ENCODE assay signal across 9 cellular contexts in the genomic region with DNA sequence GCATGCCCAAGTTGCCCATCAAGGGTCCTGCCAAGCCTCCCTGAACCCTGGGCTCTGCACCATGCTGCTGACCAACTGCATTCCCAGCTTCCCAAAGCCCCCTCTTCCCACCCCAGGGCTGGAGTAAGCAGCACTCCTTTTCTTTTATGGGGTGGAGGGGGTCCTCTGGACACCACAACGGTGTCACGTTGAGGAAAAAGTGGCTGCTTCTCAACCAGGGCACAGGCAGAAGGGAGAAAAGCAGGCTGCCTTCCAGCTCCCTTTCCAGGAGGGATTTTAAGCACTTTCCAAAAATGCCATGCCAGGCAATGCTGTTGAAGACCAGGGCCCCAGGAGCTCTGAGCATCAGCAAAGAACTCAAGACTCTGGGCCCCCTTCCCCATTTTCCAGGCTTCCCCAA. TPM values are rescaled to one million over a fixed set of nuclear protein-coding genes. Genes with fewer than 3 reads are reported as not detected.
DNase-seq lines count a peak whose midpoint lies in the region; TF ChIP-seq lines count a peak whose summit lies in the region.
"Had no signal": no experiment of that assay in that cellular context is flagged by ENCODE, and none has a peak within 500 bp of the region (broad histone marks: within the 10 kb centered on the region; RNA-seq: fewer than 3 reads in every experiment).

No MANE protein-coding gene starts in this region.

- no peaks in the 10 kb centered on the region for H3F3A ChIP-seq in Loucy (ENCODE audit: low read depth)

- 0 out of 2 replicates have a peak overlapping the region, but pooled peaks have one; percentile 90 for H2AFZ ChIP-seq in Loucy (ENCODE audit: low read length)
- peak overlapping the region; percentile 66 for H2AFZ ChIP-seq in parathyroid adenoma

- H3K79me2 ChIP-seq in Loucy (ENCODE audit: insufficient read depth, low read length), result peaks cover 35% of the 10 kb centered on the region; the same call in 1 of the 2 replicates
- no peaks in the 10 kb centered on the region for H3K79me2 ChIP-seq in parathyroid adenoma

- TF ChIP-seq CTCF in Loucy (conservative IDR thresholded peaks at IDR 0.05; ENCODE audit: low read length), result no peak
- no peak for TF ChIP-seq CTCF in dorsolateral prefrontal cortex (IDR thresholded peaks at IDR 0.05 in 54 of 56, conservative IDR thresholded peaks at IDR 0.05 in 2 of 56; ENCODE audit: low read depth in 1 of 56, partially characterized antibody in 56 of 56)
- TF ChIP-seq CTCF in parathyroid adenoma (IDR thresholded peaks at IDR 0.05), result no peak

- no peaks in the 10 kb centered on the region for H3K36me3 ChIP-seq in Loucy (ENCODE audit: insufficient read depth, low read length)
- no peaks in the 10 kb centered on the region for H3K36me3 ChIP-seq in parathyroid adenoma (ENCODE audit: control insufficient read depth, insufficient read depth, low read length)

- peak; percentile 99 for DNase-seq in DMS 273 (lab: John Stamatoyannopoulos, UW; ENCODE audit: unreplicated experiment)
- DNase-seq in dorsolateral prefrontal cortex, result no peak
- no peak for DNase-seq in HuH-7 (ENCODE audit: low spot score)
- DNase-seq in COLO668 (lab: John Stamatoyannopoulos, UW; ENCODE audit: unreplicated experiment), result no peak
- no peak for DNase-seq in caudate nucleus (lab: John Stamatoyannopoulos, UW)
- no peak for DNase-seq in stimulated activated CD4-positive, alpha-beta T cell treated with anti-CD3 and anti-CD28 coated beads, Interleukin-2, amount 100 ng/mL, for 48 hours
- DNase-seq: NCI-H187 treated with DMSO at 0.1 percent for 48 hours had no signal

- no peaks in the 10 kb centered on the region for H3K27me3 ChIP-seq in Loucy (ENCODE audit: insufficient read depth, low read length, poor library complexity, severe bottlenecking)
- no peaks in the 10 kb centered on the region for H3K27me3 ChIP-seq in dorsolateral prefrontal cortex
- no peaks in the 10 kb centered on the region for H3K27me3 ChIP-seq in parathyroid adenoma (ENCODE audit: control insufficient read depth, insufficient read depth, low read length)

- H3K27ac ChIP-seq in dorsolateral prefrontal cortex (peak overlapping the region in 41 of 59 donors; percentile 9 to 86 (median 61)), parathyroid adenoma (no peak overlapping the region), caudate nucleus (ENCODE audit: low read depth, low read length) (no peak overlapping the region)

- H3K9ac ChIP-seq in Loucy (ENCODE audit: low read depth, low read length, poor library complexity, severe bottlenecking) (peak overlapping the region; percentile 64), parathyroid adenoma (no peak overlapping the region)

- peaks cover 51% of the 10 kb centered on the region for H3K4me1 ChIP-seq in Loucy (ENCODE audit: insufficient read depth, low read length, poor library complexity, severe bottlenecking)
- H3K4me1 ChIP-seq in parathyroid adenoma, result peaks cover 3% of the 10 kb centered on the region

- peaks cover 10% of the 10 kb centered on the region for H4K20me1 ChIP-seq in Loucy (ENCODE audit: insufficient read depth, low read length, poor library complexity, severe bottlenecking)

- intact Hi-C loops in dorsolateral prefrontal cortex (cut with DNase I), result loop anchor here (5.0 kb wide), 2 partner anchors 42 to 52 kb away; no protein-coding TSS in a partner anchor

- no peaks in the 10 kb centered on the region for H3K9me2 ChIP-seq in Loucy (replicated peaks; ENCODE audit: low read depth, low read length)

- H3K4me3 ChIP-seq in Loucy (ENCODE audit: low read length, poor library complexity, severe bottlenecking) (peak overlapping the region; percentile 74), dorsolateral prefrontal cortex (peak overlapping the region; percentile 14 to 87 (median 70)), parathyroid adenoma (ENCODE audit: low read depth, low read length) (no peak overlapping the region)

- H3K4me2 ChIP-seq in Loucy (ENCODE audit: low read depth, low read length, poor library complexity, severe bottlenecking) (peak overlapping the region; percentile 77), parathyroid adenoma (ENCODE audit: low read length) (peak overlapping the region; percentile 22)

- no peaks in the 10 kb centered on the region for H3K9me3 ChIP-seq in Loucy (ENCODE audit: insufficient read depth, low read depth, low read length)
- H3K9me3 ChIP-seq in parathyroid adenoma (ENCODE audit: control insufficient read depth, low read length), result no peaks in the 10 kb centered on the region

RNA-seq across cellular contexts. Expression of a gene that starts 0.7 kb away (rescaled TPM):
- 100 to 1,000 TPM in 119 of 120 experiments, 10 to 100 TPM in 1; 58.9 to 366 (median 240) TPM for total RNA-seq in dorsolateral prefrontal cortex

RNA-seq across cellular contexts. Expression of a gene that starts 26.7 kb away (rescaled TPM):
- 10 to 100 TPM; 44.5 to 77.9 (median 59.4) TPM for total RNA-seq in dorsolateral prefrontal cortex

Comparison
In these comparisons a context has a peak if more than half of its experiments do, and no peak if none do; other contexts are left out.
1. H3K27ac ChIP-seq: peak in dorsolateral prefrontal cortex (41 of 59); none in parathyroid adenoma (single experiment) and caudate nucleus (single experiment).